Comparison of ENCODE assay signal across 20 cellular contexts in the genomic region with DNA sequence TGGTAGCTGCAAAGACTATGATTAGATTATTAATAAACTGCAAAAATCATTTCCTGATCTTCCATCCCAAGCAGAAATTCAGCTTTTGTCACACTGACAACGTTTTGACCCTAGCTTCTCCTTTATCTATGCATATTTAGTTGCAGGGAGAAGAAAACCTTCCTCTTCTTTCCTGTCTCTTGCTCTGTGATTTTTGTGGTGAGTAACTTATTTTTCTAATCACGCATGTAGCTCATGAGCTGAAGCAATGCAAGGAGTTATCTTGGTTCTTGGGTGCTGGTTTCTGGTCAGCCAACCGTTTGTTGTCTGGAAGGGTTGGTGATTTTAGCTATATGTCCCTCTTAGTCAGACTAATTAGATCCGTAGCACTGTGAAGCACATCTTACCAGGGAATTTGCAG.
"Had no signal": no experiment of that assay in that cellular context is flagged by ENCODE, and none has a peak within 500 bp of the region (broad histone marks: within the 10 kb centered on the region; RNA-seq: fewer than 3 reads in every experiment).

No MANE protein-coding gene starts in this region.

- DNase-seq: cortex of kidney; effector memory CD8-positive, alpha-beta T cell; erythroblast; esophagus squamous epithelium; head of caudate nucleus; left ventricle myocardium superior; mesenchymal stem cell; mucosa of descending colon; naive B cell; pancreas; right lobe of liver; small intestine; stimulated activated CD4-positive, alpha-beta T cell treated with anti-CD3 and anti-CD28 coated beads, Interleukin-15, amount 100 ng/mL, for 24 hours; stimulated activated CD4-positive, alpha-beta T cell treated with anti-CD3 and anti-CD28 coated beads, Interleukin-2, amount 100 ng/mL, for 48 hours; stimulated activated naive CD4-positive, alpha-beta T cell; stimulated activated naive CD8-positive, alpha-beta T cell treated with anti-CD3 and anti-CD28 coated beads, Interleukin-15, amount 100 ng/mL, for 72 hours; thyroid gland; trophoblast cell had no signal

- H3K27ac ChIP-seq: esophagus squamous epithelium, neutrophil, pancreas, right lobe of liver, thyroid gland had no signal

- H3K27me3 ChIP-seq: esophagus squamous epithelium, neutrophil, pancreas, right lobe of liver, thyroid gland had no signal

- H3K36me3 ChIP-seq: esophagus squamous epithelium, neutrophil, pancreas, right lobe of liver, thyroid gland had no signal

- H3K9me3 ChIP-seq: esophagus squamous epithelium, mucosa of descending colon, neutrophil, right lobe of liver, thyroid gland had no signal

- H3K4me3 ChIP-seq: esophagus squamous epithelium, lung, mucosa of descending colon, pancreas, right lobe of liver, thyroid gland had no signal

- ATAC-seq: effector memory CD8-positive, alpha-beta T cell; left ventricle myocardium superior; mucosa of descending colon; pancreas; right lobe of liver; stimulated activated naive CD8-positive, alpha-beta T cell treated with anti-CD3 and anti-CD28 coated beads, Interleukin-15, amount 100 ng/mL, for 72 hours had no signal

- H3K4me1 ChIP-seq: esophagus squamous epithelium, pancreas, right lobe of liver, thyroid gland had no signal
